28 cellular contexts compared by ENCODE assay signal in genomic region chr6:163915131-163915530, GRCh38.
"Had no signal": no experiment of that assay in that cellular context is flagged by ENCODE, and none has a peak within 500 bp of the region (broad histone marks: within the 10 kb centered on the region; RNA-seq: fewer than 3 reads in every experiment).

No MANE protein-coding gene starts in this region.

- ATAC-seq: effector memory CD8-positive, alpha-beta T cell; esophagus mucosa; foreskin keratinocyte; gastrocnemius medialis; gastroesophageal sphincter; heart left ventricle; heart right ventricle had no signal

- H3K4me3 Mint-ChIP-seq: dendritic cell treated with granulocyte-macrophage colony-stimulating factor and Interleukin-4, amounts not matched to agents 40 ng/mL and 50 ng/mL, for 4 days; effector memory CD8-positive, alpha-beta T cell; endodermal cell had no signal

- H3K4me3 ChIP-seq: colonic mucosa, dorsolateral prefrontal cortex, esophagus muscularis mucosa, esophagus squamous epithelium, gastrocnemius medialis, gastroesophageal sphincter, heart left ventricle, heart right ventricle had no signal

- H3K27ac ChIP-seq: colonic mucosa, dorsolateral prefrontal cortex, epithelial cell of prostate, esophagus muscularis mucosa, esophagus squamous epithelium, foreskin keratinocyte, gastrocnemius medialis, gastroesophageal sphincter, heart left ventricle, heart right ventricle had no signal

- H3K36me3 ChIP-seq: colonic mucosa, esophagus muscularis mucosa, esophagus squamous epithelium, gastrocnemius medialis, gastroesophageal sphincter, heart left ventricle, heart right ventricle had no signal

- H3K4me1 Mint-ChIP-seq: endodermal cell had no signal

- FAIRE-seq: colon, endometrium, endothelial cell of umbilical vein, frontal cortex had no signal

- H3K9me3 ChIP-seq: colonic mucosa, esophagus muscularis mucosa, esophagus squamous epithelium, gastrocnemius medialis, gastroesophageal sphincter, heart left ventricle, heart right ventricle had no signal

- DNase-seq: colonic mucosa; cortex of kidney; dermis blood vessel endothelial cell; dorsolateral prefrontal cortex; effector CD4-positive, alpha-beta T cell; effector CD8-positive, alpha-beta T cell; effector memory CD4-positive, alpha-beta T cell; effector memory CD8-positive, alpha-beta T cell; endodermal cell; erythroblast; esophagus squamous epithelium; foreskin fibroblast; foreskin keratinocyte; foreskin melanocyte; gastrocnemius medialis; glutamatergic neuron; head of caudate nucleus; heart left ventricle; heart right ventricle had no signal

- H3K27me3 ChIP-seq: colonic mucosa, dorsolateral prefrontal cortex, esophagus muscularis mucosa, esophagus squamous epithelium, foreskin keratinocyte, gastrocnemius medialis, heart left ventricle, heart right ventricle had no signal

- H3K27ac Mint-ChIP-seq: dendritic cell treated with granulocyte-macrophage colony-stimulating factor and Interleukin-4, amounts not matched to agents 40 ng/mL and 50 ng/mL, for 4 days; effector memory CD8-positive, alpha-beta T cell; endodermal cell had no signal

- H3K4me1 ChIP-seq: colonic mucosa, esophagus muscularis mucosa, esophagus squamous epithelium, foreskin keratinocyte, gastrocnemius medialis, gastroesophageal sphincter, heart left ventricle, heart right ventricle had no signal

- H3K9me3 Mint-ChIP-seq: dendritic cell treated with granulocyte-macrophage colony-stimulating factor and Interleukin-4, amounts not matched to agents 40 ng/mL and 50 ng/mL, for 4 days; effector memory CD8-positive, alpha-beta T cell; endodermal cell had no signal
